In the genomic region with DNA sequence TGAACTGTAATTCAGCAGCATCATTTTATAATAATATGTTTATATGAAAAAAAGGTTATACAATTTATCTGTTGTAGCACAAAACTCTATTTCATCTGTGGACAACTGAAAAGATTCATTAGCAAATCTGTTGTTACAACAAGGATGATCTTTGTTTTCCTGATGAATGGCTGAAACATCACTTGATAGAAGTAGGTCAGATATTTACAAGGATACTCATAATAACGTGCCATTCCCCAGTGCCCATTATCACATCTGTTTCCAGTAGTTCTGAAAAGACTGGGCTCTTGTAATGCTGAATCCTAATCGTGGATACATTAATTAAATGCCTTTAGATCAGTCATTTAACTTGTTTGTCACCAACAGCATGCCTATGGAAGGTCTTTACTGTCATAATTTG, we compare ENCODE assay signal across 29 cellular contexts.
"Had no signal": no experiment of that assay in that cellular context is flagged by ENCODE, and none has a peak within 500 bp of the region (broad histone marks: within the 10 kb centered on the region; RNA-seq: fewer than 3 reads in every experiment).

No MANE protein-coding gene starts in this region.

- H3K27me3 ChIP-seq: neural progenitor cell, stomach, uterus had no signal

- H3K27me3 Mint-ChIP-seq: stimulated activated naive B cell treated with anti-CD40 and anti-IgM and Interleukin-4, amounts not matched to agents 10 μg/mL and 1 μg/mL and 100 μg/mL, for 72 hours; type B pancreatic cell had no signal

- H3K4me3 ChIP-seq: neural progenitor cell, stomach, uterus had no signal

- H3K27ac Mint-ChIP-seq: activated CD4-positive, alpha-beta memory T cell treated with anti-CD3 and anti-CD28 coated beads, Interleukin-2, amount 10 ng/mL, durations not matched to agents 7 days and 5 days; activated CD4-positive, alpha-beta T cell treated with anti-CD3 and anti-CD28 coated beads, Interleukin-2, amount 10 ng/mL, durations not matched to agents 7 days and 5 days; activated naive CD4-positive, alpha-beta T cell treated with anti-CD3 and anti-CD28 coated beads, Interleukin-2, amount 10 ng/mL, durations not matched to agents 7 days and 5 days; activated naive CD8-positive, alpha-beta T cell treated with anti-CD3 and anti-CD28 coated beads, Interleukin-2, amount 10 ng/mL, durations not matched to agents 7 days and 5 days; activated T-cell treated with anti-CD3 and anti-CD28 coated beads, Interleukin-2, amount 50 U/mL, for 24 hours; memory B cell; naive thymus-derived CD8-positive, alpha-beta T cell; neural progenitor cell; stimulated activated naive B cell treated with anti-CD40 and anti-IgM and Interleukin-4, amounts not matched to agents 10 μg/mL and 1 μg/mL and 100 μg/mL, for 72 hours; T-helper 17 cell; type B pancreatic cell; WTC11 had no signal

- H3K9me3 Mint-ChIP-seq: activated CD4-positive, alpha-beta memory T cell treated with anti-CD3 and anti-CD28 coated beads, Interleukin-2, amount 10 ng/mL, durations not matched to agents 7 days and 5 days; activated CD4-positive, alpha-beta T cell treated with anti-CD3 and anti-CD28 coated beads, Interleukin-2, amount 10 ng/mL, durations not matched to agents 7 days and 5 days; activated naive CD4-positive, alpha-beta T cell treated with anti-CD3 and anti-CD28 coated beads, Interleukin-2, amount 10 ng/mL, durations not matched to agents 7 days and 5 days; activated naive CD8-positive, alpha-beta T cell treated with anti-CD3 and anti-CD28 coated beads, Interleukin-2, amount 10 ng/mL, durations not matched to agents 7 days and 5 days; activated T-cell treated with anti-CD3 and anti-CD28 coated beads, Interleukin-2, amount 50 U/mL, for 24 hours; central memory CD8-positive, alpha-beta T cell; memory B cell; naive thymus-derived CD8-positive, alpha-beta T cell; neural progenitor cell; stimulated activated naive B cell treated with anti-CD40 and anti-IgM and Interleukin-4, amounts not matched to agents 10 μg/mL and 1 μg/mL and 100 μg/mL, for 72 hours; type B pancreatic cell; WTC11 had no signal

- H3K36me3 Mint-ChIP-seq: activated naive CD4-positive, alpha-beta T cell treated with anti-CD3 and anti-CD28 coated beads, Interleukin-2, amount 10 ng/mL, durations not matched to agents 7 days and 5 days; activated naive CD8-positive, alpha-beta T cell treated with anti-CD3 and anti-CD28 coated beads, Interleukin-2, amount 10 ng/mL, durations not matched to agents 7 days and 5 days; memory B cell; neural progenitor cell; stimulated activated naive B cell treated with anti-CD40 and anti-IgM and Interleukin-4, amounts not matched to agents 10 μg/mL and 1 μg/mL and 100 μg/mL, for 72 hours; type B pancreatic cell; WTC11 had no signal

- H3K4me3 Mint-ChIP-seq: activated CD4-positive, alpha-beta memory T cell treated with anti-CD3 and anti-CD28 coated beads, Interleukin-2, amount 10 ng/mL, durations not matched to agents 7 days and 5 days; activated CD4-positive, alpha-beta T cell treated with anti-CD3 and anti-CD28 coated beads, Interleukin-2, amount 10 ng/mL, durations not matched to agents 7 days and 5 days; activated naive CD4-positive, alpha-beta T cell treated with anti-CD3 and anti-CD28 coated beads, Interleukin-2, amount 10 ng/mL, durations not matched to agents 7 days and 5 days; activated naive CD8-positive, alpha-beta T cell treated with anti-CD3 and anti-CD28 coated beads, Interleukin-2, amount 10 ng/mL, durations not matched to agents 7 days and 5 days; activated T-cell treated with anti-CD3 and anti-CD28 coated beads, Interleukin-2, amount 50 U/mL, for 24 hours; central memory CD8-positive, alpha-beta T cell; memory B cell; naive thymus-derived CD8-positive, alpha-beta T cell; neural progenitor cell; stimulated activated naive B cell treated with anti-CD40 and anti-IgM and Interleukin-4, amounts not matched to agents 10 μg/mL and 1 μg/mL and 100 μg/mL, for 72 hours; T-helper 17 cell; type B pancreatic cell; WTC11 had no signal

- H3K27ac ChIP-seq: neural progenitor cell, parathyroid adenoma, stomach, uterus had no signal

- ATAC-seq: naive thymus-derived CD8-positive, alpha-beta T cell; right cardiac atrium; stimulated activated naive B cell treated with anti-CD40 and anti-IgM and Interleukin-4, amounts not matched to agents 10 μg/mL and 1 μg/mL and 100 μg/mL, for 72 hours; T-helper 17 cell; WTC11 had no signal

- H3K4me1 Mint-ChIP-seq: activated CD4-positive, alpha-beta memory T cell treated with anti-CD3 and anti-CD28 coated beads, Interleukin-2, amount 10 ng/mL, durations not matched to agents 7 days and 5 days; activated CD4-positive, alpha-beta T cell treated with anti-CD3 and anti-CD28 coated beads, Interleukin-2, amount 10 ng/mL, durations not matched to agents 7 days and 5 days; activated naive CD4-positive, alpha-beta T cell treated with anti-CD3 and anti-CD28 coated beads, Interleukin-2, amount 10 ng/mL, durations not matched to agents 7 days and 5 days; central memory CD8-positive, alpha-beta T cell had no signal

- DNase-seq: activated CD4-positive, alpha-beta memory T cell treated with anti-CD3 and anti-CD28 coated beads, Interleukin-2, amount 10 ng/mL, durations not matched to agents 7 days and 5 days; activated CD4-positive, alpha-beta T cell treated with anti-CD3 and anti-CD28 coated beads for 1 hour; activated CD4-positive, alpha-beta T cell treated with anti-CD3 and anti-CD28 coated beads, Interleukin-2, amount 10 ng/mL, durations not matched to agents 7 days and 5 days; activated CD8-positive, alpha-beta memory T cell treated with anti-CD3 and anti-CD28 coated beads, Interleukin-2, amount 50 U/mL, for 48 hours; activated gamma-delta T cell; activated naive CD4-positive, alpha-beta T cell treated with anti-CD3 and anti-CD28 coated beads, Interleukin-2, amount 10 ng/mL, durations not matched to agents 7 days and 5 days; activated naive CD8-positive, alpha-beta T cell treated with anti-CD3 and anti-CD28 coated beads, Interleukin-2, amount 10 ng/mL, durations not matched to agents 7 days and 5 days; activated T-cell treated with anti-CD3 and anti-CD28 coated beads, Interleukin-2, amount 50 U/mL, for 24 hours; amniotic stem cell; dermis blood vessel endothelial cell; effector CD8-positive, alpha-beta T cell; erythroblast; islet precursor cell; naive thymus-derived CD8-positive, alpha-beta T cell; occipital lobe; right cardiac atrium; stimulated activated CD4-positive, alpha-beta T cell treated with anti-CD3 and anti-CD28 coated beads, Interleukin-15, amount 100 ng/mL, for 24 hours; stimulated activated CD4-positive, alpha-beta T cell treated with anti-CD3 and anti-CD28 coated beads, Interleukin-2, amount 100 ng/mL, for 24 hours; stimulated activated naive B cell treated with anti-CD40 and anti-IgM and Interleukin-4, amounts not matched to agents 10 μg/mL and 1 μg/mL and 100 μg/mL, for 72 hours; stomach; T-helper 17 cell; T1000; uterus had no signal
